ENCODE assay signal across 9 cellular contexts in genomic region chr15:41989573-41990242, GRCh38. TPM values are rescaled to one million over a fixed set of nuclear protein-coding genes. Genes with fewer than 3 reads are reported as not detected.
DNase-seq lines count a peak whose midpoint lies in the region; ATAC-seq and TF ChIP-seq lines count a peak whose summit lies in the region.
"Had no signal": no experiment of that assay in that cellular context is flagged by ENCODE, and none has a peak within 500 bp of the region (broad histone marks: within the 10 kb centered on the region; RNA-seq: fewer than 3 reads in every experiment).

No MANE protein-coding gene starts in this region.

- no peaks in the 10 kb centered on the region for H3K36me3 Mint-ChIP-seq in CD4-positive, alpha-beta T cell (ENCODE audit: low read depth)
- H3K36me3 Mint-ChIP-seq in activated CD8-positive, alpha-beta T cell treated with anti-CD3 and anti-CD28 coated beads, Interleukin-2, amount 10 ng/mL, durations not matched to agents 7 days and 5 days (ENCODE audit: low read depth): no peaks in the 10 kb centered on the region

- no peaks in the 10 kb centered on the region for H3K4me1 ChIP-seq in effector memory CD4-positive, alpha-beta T cell (ENCODE audit: control insufficient read depth, insufficient read depth, low read length, poor library complexity, severe bottlenecking)
- no peaks in the 10 kb centered on the region for H3K4me1 ChIP-seq in mesenchymal stem cell (ENCODE audit: control insufficient read depth, insufficient read depth, low read depth, low read length)

- H4K8ac ChIP-seq in mesenchymal stem cell (ENCODE audit: low read length): no peak overlapping the region

- CTCF ChIA-PET in CD4-positive, alpha-beta T cell (lab: Charles Lee): interaction anchor here (0.6 to 2.2 kb wide), 18 partner anchors 17 to 660 kb away, joined by 3 to 14 read pairs (median 3); partner anchors contain the start of gene EHD4
- CTCF ChIA-PET in activated CD8-positive, alpha-beta T cell treated with anti-CD3 and anti-CD28 coated beads, Interleukin-2, amount 10 ng/mL, durations not matched to agents 7 days and 5 days (lab: Charles Lee): interaction anchor here (0.7 to 4.0 kb wide), 43 partner anchors 8 to 486 kb away, joined by 3 to 64 read pairs (median 4); partner anchors contain the start of genes EHD4 and PLA2G4E

- no peaks in the 10 kb centered on the region for H3K36me3 ChIP-seq in effector memory CD4-positive, alpha-beta T cell (ENCODE audit: control insufficient read depth, insufficient read depth, low read length)
- no peaks in the 10 kb centered on the region for H3K36me3 ChIP-seq in mesenchymal stem cell (ENCODE audit: control insufficient read depth in 1 of 2, insufficient read depth in 2 of 2, low read depth in 1 of 2, low read length in 2 of 2)

- no peaks in the 10 kb centered on the region for H3K27me3 ChIP-seq in CD4-positive, alpha-beta T cell (ENCODE audit: control insufficient read depth, insufficient read depth, low read length)
- no peaks in the 10 kb centered on the region for H3K27me3 ChIP-seq in effector memory CD4-positive, alpha-beta T cell (replicated peaks; ENCODE audit: control insufficient read depth, insufficient read depth, low read length, poor library complexity, severe bottlenecking)
- H3K27me3 ChIP-seq in mesenchymal stem cell (ENCODE audit: control insufficient read depth in 1 of 2, insufficient read depth in 1 of 2, low read length in 2 of 2): peaks cover 6 to 49% of the 10 kb centered on the region in 2 experiments

- no peak overlapping the region for H3K9ac ChIP-seq in mesenchymal stem cell (ENCODE audit: low read length)

- no peak overlapping the region for H2BK12ac ChIP-seq in mesenchymal stem cell (ENCODE audit: low read length in 2 of 2)

- intact Hi-C loops in CD4-positive, alpha-beta T cell (cut with DNase I, micrococcal nuclease): loop anchor here (1.0 to 2.0 kb wide), 4 partner anchors 70 to 147 kb away; no protein-coding TSS in a partner anchor

- ATAC-seq in CD4-positive, alpha-beta T cell (ENCODE audit: poor library complexity): peak; percentile 94
- ATAC-seq in activated CD8-positive, alpha-beta T cell treated with anti-CD3 and anti-CD28 coated beads, Interleukin-2, amount 10 ng/mL, durations not matched to agents 7 days and 5 days: peak; percentile 88
- no peak for ATAC-seq in HG03442 (IDR thresholded peaks at IDR 0.05; ENCODE audit: unreplicated experiment)

- peak; percentile 92 for TF ChIP-seq CTCF in CD4-positive, alpha-beta T cell (IDR thresholded peaks at IDR 0.05)

- no peak overlapping the region for H2AFZ ChIP-seq in mesenchymal stem cell (ENCODE audit: low read depth, low read length)

- no peak overlapping the region for H3K4me3 Mint-ChIP-seq in CD4-positive, alpha-beta T cell
- no peak overlapping the region for H3K4me3 Mint-ChIP-seq in activated CD8-positive, alpha-beta T cell treated with anti-CD3 and anti-CD28 coated beads, Interleukin-2, amount 10 ng/mL, durations not matched to agents 7 days and 5 days

- no peak overlapping the region for H2BK120ac ChIP-seq in mesenchymal stem cell (ENCODE audit: low read depth, low read length)

- no peak overlapping the region for H3K27ac ChIP-seq in CD4-positive, alpha-beta T cell (ENCODE audit: low read depth, low read length)
- H3K27ac ChIP-seq in effector memory CD4-positive, alpha-beta T cell (ENCODE audit: insufficient read depth, low read length, poor library complexity, severe bottlenecking): no peak overlapping the region
- H3K27ac ChIP-seq in mesenchymal stem cell (ENCODE audit: low read length, poor library complexity, severe bottlenecking): no peak overlapping the region

- H3K4ac ChIP-seq in mesenchymal stem cell (ENCODE audit: low read depth in 1 of 2, low read length in 2 of 2): no peak overlapping the region

- no peak overlapping the region for H3K4me3 ChIP-seq in effector memory CD4-positive, alpha-beta T cell (ENCODE audit: insufficient read depth, low read depth, low read length, poor library complexity, severe bottlenecking)
- H3K4me3 ChIP-seq in mesenchymal stem cell (ENCODE audit: insufficient read depth in 1 of 2, low read depth in 1 of 2, low read length in 2 of 2): no peak overlapping the region

- H2AK5ac ChIP-seq in mesenchymal stem cell (ENCODE audit: low read length, severe bottlenecking): no peak overlapping the region

- no peaks in the 10 kb centered on the region for H3K9me3 ChIP-seq in CD4-positive, alpha-beta T cell (ENCODE audit: control insufficient read depth, low read length)
- no peaks in the 10 kb centered on the region for H3K9me3 ChIP-seq in effector memory CD4-positive, alpha-beta T cell (ENCODE audit: control insufficient read depth, low read length)
- no peaks in the 10 kb centered on the region for H3K9me3 ChIP-seq in mesenchymal stem cell (ENCODE audit: control insufficient read depth, low read length)

- no peak overlapping the region for H3K14ac ChIP-seq in mesenchymal stem cell (ENCODE audit: low read length in 2 of 2)

- H3K4me1 Mint-ChIP-seq in CD4-positive, alpha-beta T cell (ENCODE audit: low read depth): no peaks in the 10 kb centered on the region
- H3K4me1 Mint-ChIP-seq in activated CD8-positive, alpha-beta T cell treated with anti-CD3 and anti-CD28 coated beads, Interleukin-2, amount 10 ng/mL, durations not matched to agents 7 days and 5 days (ENCODE audit: low read depth): no peaks in the 10 kb centered on the region

- no peak overlapping the region for H3K4me2 ChIP-seq in mesenchymal stem cell (ENCODE audit: low read length, poor library complexity, severe bottlenecking)

- H3K79me1 ChIP-seq in mesenchymal stem cell (replicated peaks; ENCODE audit: low read length, poor library complexity, severe bottlenecking): no peaks in the 10 kb centered on the region

- WGBS in mesenchymal stem cell: 16% methylated on average over 8 of the region's 9 CpGs

- H3K18ac ChIP-seq in mesenchymal stem cell (ENCODE audit: low read depth in 1 of 2, low read length in 2 of 2): no peak overlapping the region

- POLR2A ChIA-PET in CD4-positive, alpha-beta T cell (lab: Charles Lee): interaction anchor here (0.8 to 1.2 kb wide), 3 partner anchors 17 to 51 kb away, joined by 3 to 4 read pairs (median 3); partner anchors contain the start of gene EHD4
- POLR2A ChIA-PET in activated CD8-positive, alpha-beta T cell treated with anti-CD3 and anti-CD28 coated beads, Interleukin-2, amount 10 ng/mL, durations not matched to agents 7 days and 5 days (lab: Charles Lee): no interaction called here

- no peak overlapping the region for H2BK5ac ChIP-seq in mesenchymal stem cell (ENCODE audit: low read depth, low read length, poor library complexity, severe bottlenecking)

- no peak overlapping the region for H4K91ac ChIP-seq in mesenchymal stem cell (ENCODE audit: low read length)

- peak; percentile 65 to 88 (median 78) for DNase-seq in CD4-positive, alpha-beta T cell
- DNase-seq in GOT3 (lab: John Stamatoyannopoulos, UW): peak; percentile 66
- DNase-seq in NCI-H526 treated with DMSO at 0.1 percent for 48 hours (lab: John Stamatoyannopoulos, UW): peak; percentile 8
- peak; percentile 88 for DNase-seq in activated CD8-positive, alpha-beta T cell treated with anti-CD3 and anti-CD28 coated beads, Interleukin-2, amount 10 ng/mL, durations not matched to agents 7 days and 5 days
- peak; percentile 55 to 72 (median 59) for DNase-seq in effector memory CD4-positive, alpha-beta T cell
- DNase-seq in mesenchymal stem cell: peak; percentile 71
- DNase-seq in stimulated activated CD8-positive, alpha-beta memory T cell treated with anti-CD3 and anti-CD28 coated beads, Interleukin-15, amount 100 ng/mL, for 4 hours (ENCODE audit: low read depth in 2 of 2): peak; percentile 49 to 63

- no peak overlapping the region for H3K27ac Mint-ChIP-seq in CD4-positive, alpha-beta T cell
- no peak overlapping the region for H3K27ac Mint-ChIP-seq in activated CD8-positive, alpha-beta T cell treated with anti-CD3 and anti-CD28 coated beads, Interleukin-2, amount 10 ng/mL, durations not matched to agents 7 days and 5 days

- no peak overlapping the region for H2BK15ac ChIP-seq in mesenchymal stem cell (ENCODE audit: low read depth, poor library complexity, severe bottlenecking)

- H3K9me3 Mint-ChIP-seq in CD4-positive, alpha-beta T cell: no peaks in the 10 kb centered on the region
- no peaks in the 10 kb centered on the region for H3K9me3 Mint-ChIP-seq in activated CD8-positive, alpha-beta T cell treated with anti-CD3 and anti-CD28 coated beads, Interleukin-2, amount 10 ng/mL, durations not matched to agents 7 days and 5 days (ENCODE audit: insufficient read depth)

- no peak overlapping the region for H3K23ac ChIP-seq in mesenchymal stem cell (ENCODE audit: low read length in 2 of 2)

- no peaks in the 10 kb centered on the region for H3K27me3 Mint-ChIP-seq in CD4-positive, alpha-beta T cell
- no peaks in the 10 kb centered on the region for H3K27me3 Mint-ChIP-seq in activated CD8-positive, alpha-beta T cell treated with anti-CD3 and anti-CD28 coated beads, Interleukin-2, amount 10 ng/mL, durations not matched to agents 7 days and 5 days (ENCODE audit: low read depth)

RNA-seq across cellular contexts. Expression of gene EHD4, which starts 17.4 kb away (rescaled TPM):
- total RNA-seq in CD4-positive, alpha-beta T cell: 10 to 100 TPM; 39.8 to 40.5 TPM
- 1 to 10 TPM; 6.9 to 8.0 TPM for total RNA-seq in activated CD8-positive, alpha-beta T cell treated with anti-CD3 and anti-CD28 coated beads, Interleukin-2, amount 10 ng/mL, durations not matched to agents 7 days and 5 days
- polyA plus RNA-seq in mesenchymal stem cell (2013, experiment 1 of 2): 16.3 TPM
- 16.0 TPM for polyA plus RNA-seq in mesenchymal stem cell (2013, experiment 2 of 2)

RNA-seq across cellular contexts. Expression of gene PLA2G4E, which starts 31.1 kb away (rescaled TPM):
- total RNA-seq in CD4-positive, alpha-beta T cell: not detected
- total RNA-seq in activated CD8-positive, alpha-beta T cell treated with anti-CD3 and anti-CD28 coated beads, Interleukin-2, amount 10 ng/mL, durations not matched to agents 7 days and 5 days: not detected
- not detected for polyA plus RNA-seq in mesenchymal stem cell (2013, experiment 1 of 2)
- not detected for polyA plus RNA-seq in mesenchymal stem cell (2013, experiment 2 of 2)
- total RNA-seq: T-helper 1 cell treated with Interleukin-12 subunit alpha and Interleukin-12 subunit beta and Interleukin-4 antibody, amounts not matched to agents 30 ng/mL and 1 ng/mL, for 36 hours had no signal

Comparison
In these comparisons a context has a peak if more than half of its experiments do, and no peak if none do; other contexts are left out.
1. DNase-seq: peak in every context shown above with its lines; median percentile 88 in activated CD8-positive, alpha-beta T cell treated with anti-CD3 and anti-CD28 coated beads, Interleukin-2, amount 10 ng/mL, durations not matched to agents 7 days and 5 days; 78 in CD4-positive, alpha-beta T cell; 71 in mesenchymal stem cell; 66 in GOT3; 59 in effector memory CD4-positive, alpha-beta T cell; 56 in stimulated activated CD8-positive, alpha-beta memory T cell treated with anti-CD3 and anti-CD28 coated beads, Interleukin-15, amount 100 ng/mL, for 4 hours; 8 in NCI-H526 treated with DMSO at 0.1 percent for 48 hours.
2. RNA of gene EHD4, which starts 17.4 kb away (total RNA-seq): 39.8 to 40.5 TPM in CD4-positive, alpha-beta T cell; 6.9 to 8.0 TPM in activated CD8-positive, alpha-beta T cell treated with anti-CD3 and anti-CD28 coated beads, Interleukin-2, amount 10 ng/mL, durations not matched to agents 7 days and 5 days; every median in the first group is over 4 times any median in the second.